ENCODE assay signal across 21 cellular contexts in the genomic region with DNA sequence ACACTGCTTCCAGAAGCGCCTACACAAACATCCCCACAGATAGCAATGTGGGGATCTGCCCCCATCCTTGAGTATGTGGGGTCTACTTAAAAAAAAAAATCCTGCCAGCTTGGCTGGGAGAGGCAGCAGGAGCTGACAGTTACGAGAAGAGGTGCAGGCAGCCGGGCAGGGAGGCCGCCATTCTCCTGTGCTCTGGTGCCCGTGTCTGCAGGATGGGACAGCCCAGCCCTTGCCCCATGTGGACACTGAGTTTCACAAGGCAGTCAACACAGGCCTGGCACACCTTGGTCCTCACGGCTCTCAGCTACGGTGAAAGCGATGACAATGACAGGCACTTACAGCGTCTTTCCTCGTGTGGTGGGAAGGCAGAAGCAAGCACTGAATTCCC. TPM values are rescaled to one million over a fixed set of nuclear protein-coding genes. Genes with fewer than 3 reads are reported as not detected.
DNase-seq lines count a peak whose midpoint lies in the region; ATAC-seq and TF ChIP-seq lines count a peak whose summit lies in the region.
"Had no signal": no experiment of that assay in that cellular context is flagged by ENCODE, and none has a peak within 500 bp of the region (broad histone marks: within the 10 kb centered on the region; RNA-seq: fewer than 3 reads in every experiment).

No MANE protein-coding gene starts in this region.

- TF ChIP-seq CTCF in activated CD8-positive, alpha-beta T cell treated with anti-CD3 and anti-CD28 coated beads for 36 hours (IDR thresholded peaks at IDR 0.05): no peak
- TF ChIP-seq CTCF in GM23338 (conservative IDR thresholded peaks at IDR 0.05; ENCODE audit: low read depth in 2 of 2): no peak

- H3K4me1 Mint-ChIP-seq in activated CD4-positive, alpha-beta T cell treated with anti-CD3 and anti-CD28 coated beads, Interleukin-2, amount 10 ng/mL, durations not matched to agents 7 days and 5 days: peaks cover 56% of the 10 kb centered on the region
- H3K4me1 Mint-ChIP-seq in activated CD8-positive, alpha-beta T cell treated with anti-CD3 and anti-CD28 coated beads for 36 hours (ENCODE audit: low read depth): peaks cover 38% of the 10 kb centered on the region
- peaks cover 32% of the 10 kb centered on the region for H3K4me1 Mint-ChIP-seq in memory B cell
- H3K4me1 Mint-ChIP-seq in stimulated activated naive B cell treated with anti-CD40 and anti-IgM and Interleukin-4, amounts not matched to agents 10 μg/mL and 1 μg/mL and 100 μg/mL, for 72 hours: peaks cover 40 to 53% of the 10 kb centered on the region in 2 donors
- peaks cover 23% of the 10 kb centered on the region for H3K4me1 Mint-ChIP-seq in GM23338

- peaks cover 11% of the 10 kb centered on the region; the same call in 1 of the 2 replicates for H4K20me1 ChIP-seq in GM23338 (replicated peaks; ENCODE audit: insufficient read depth)

- DNase-seq in activated CD4-positive, alpha-beta T cell treated with anti-CD3 and anti-CD28 coated beads, Interleukin-2, amount 10 ng/mL, durations not matched to agents 7 days and 5 days: no peak
- no peak for DNase-seq in activated CD4-positive, alpha-beta T cell treated with anti-CD3 and anti-CD28 coated beads for 48 hours
- no peak for DNase-seq in activated CD8-positive, alpha-beta T cell treated with anti-CD3 and anti-CD28 coated beads for 36 hours
- DNase-seq in memory B cell (ENCODE audit: low spot score in 2 of 2) (no peak), GM23338 (ENCODE audit: low spot score) (no peak), Kasumi-1 (lab: John Stamatoyannopoulos, UW) (no peak)
- no peak for DNase-seq in stimulated activated naive B cell treated with anti-CD40 and anti-IgM and Interleukin-4, amounts not matched to agents 10 μg/mL and 1 μg/mL and 100 μg/mL, for 72 hours
- DNase-seq: activated CD8-positive, alpha-beta memory T cell treated with anti-CD3 and anti-CD28 coated beads for 24 hours; activated effector memory CD4-positive, alpha-beta T cell treated with Interleukin-2 at 50 U/mL for 16 hours; CD8-positive, alpha-beta T cell; colonic mucosa; NCI-H1092 treated with DMSO at 0.1 percent for 48 hours; NCI-H748 treated with DMSO at 0.1 percent for 48 hours; SK-N-SH; stimulated activated CD4-positive, alpha-beta T cell treated with anti-CD3 and anti-CD28 coated beads, Interleukin-15, amount 100 ng/mL, for 24 hours; upper lobe of right lung had no signal

- no peaks in the 10 kb centered on the region for H3K27me3 Mint-ChIP-seq in activated CD4-positive, alpha-beta T cell treated with anti-CD3 and anti-CD28 coated beads, Interleukin-2, amount 10 ng/mL, durations not matched to agents 7 days and 5 days
- H3K27me3 Mint-ChIP-seq in activated CD8-positive, alpha-beta T cell treated with anti-CD3 and anti-CD28 coated beads for 36 hours: no peaks in the 10 kb centered on the region
- H3K27me3 Mint-ChIP-seq in memory B cell (no peaks in the 10 kb centered on the region), GM23338 (ENCODE audit: insufficient read depth, low read depth, poor library complexity) (peaks cover 30% of the 10 kb centered on the region)
- H3K27me3 Mint-ChIP-seq in stimulated activated naive B cell treated with anti-CD40 and anti-IgM and Interleukin-4, amounts not matched to agents 10 μg/mL and 1 μg/mL and 100 μg/mL, for 72 hours: no peaks in the 10 kb centered on the region
- H3K27me3 Mint-ChIP-seq: stimulated activated naive CD8-positive, alpha-beta T cell treated with anti-CD3 and anti-CD28 coated beads, Interleukin-15, Interleukin-2, amounts not matched to agents 100 ng/mL and 50 ng/mL, for 24 hours had no signal

- CTCF ChIA-PET in activated CD4-positive, alpha-beta T cell treated with anti-CD3 and anti-CD28 coated beads, Interleukin-2, amount 10 ng/mL, durations not matched to agents 7 days and 5 days (lab: Charles Lee): interaction anchor here (1.2 to 3.6 kb wide), 2 partner anchors 33 to 96 kb away, joined by 3 to 23 read pairs; a partner anchor contains a TSS
- CTCF ChIA-PET in activated CD8-positive, alpha-beta T cell treated with anti-CD3 and anti-CD28 coated beads for 36 hours (lab: Charles Lee): interaction anchor here (1.8 kb wide), 1 partner anchor 33 kb away, joined by 5 read pairs; a partner anchor contains a TSS

- peaks cover 20% of the 10 kb centered on the region for H3K36me3 Mint-ChIP-seq in activated CD4-positive, alpha-beta T cell treated with anti-CD3 and anti-CD28 coated beads, Interleukin-2, amount 10 ng/mL, durations not matched to agents 7 days and 5 days (ENCODE audit: low read depth)
- peaks cover 14% of the 10 kb centered on the region for H3K36me3 Mint-ChIP-seq in activated CD8-positive, alpha-beta T cell treated with anti-CD3 and anti-CD28 coated beads for 36 hours (ENCODE audit: low read depth)
- H3K36me3 Mint-ChIP-seq in memory B cell (peaks cover 3% of the 10 kb centered on the region), GM23338 (ENCODE audit: low read depth) (peaks cover 6% of the 10 kb centered on the region; the same call in 1 of the 3 replicates)
- H3K36me3 Mint-ChIP-seq in stimulated activated naive B cell treated with anti-CD40 and anti-IgM and Interleukin-4, amounts not matched to agents 10 μg/mL and 1 μg/mL and 100 μg/mL, for 72 hours: peaks cover 31 to 53% of the 10 kb centered on the region in 2 donors

- H3K4me3 ChIP-seq in GM23338: no peak overlapping the region
- H3K4me3 ChIP-seq: A549, colonic mucosa, lower lobe of right lung, upper lobe of right lung had no signal

- intact Hi-C loops in activated CD8-positive, alpha-beta T cell treated with anti-CD3 and anti-CD28 coated beads for 36 hours (cut with micrococcal nuclease): no loop called here

- H3K36me3 ChIP-seq in GM23338 (ENCODE audit: insufficient read depth): no peaks in the 10 kb centered on the region

- H3F3A ChIP-seq in GM23338 (replicated peaks; ENCODE audit: low read depth): peaks cover 13% of the 10 kb centered on the region; the same call in 1 of the 2 replicates

- POLR2A ChIA-PET in activated CD4-positive, alpha-beta T cell treated with anti-CD3 and anti-CD28 coated beads, Interleukin-2, amount 10 ng/mL, durations not matched to agents 7 days and 5 days (lab: Charles Lee): no interaction called here
- POLR2A ChIA-PET in activated CD8-positive, alpha-beta T cell treated with anti-CD3 and anti-CD28 coated beads for 36 hours (lab: Charles Lee): interaction anchor here (0.5 to 0.6 kb wide), 2 partner anchors 78 to 103 kb away, joined by 3 to 4 read pairs; no protein-coding TSS in a partner anchor

- H3K4me3 Mint-ChIP-seq in activated CD4-positive, alpha-beta T cell treated with anti-CD3 and anti-CD28 coated beads, Interleukin-2, amount 10 ng/mL, durations not matched to agents 7 days and 5 days: no peak overlapping the region
- no peak overlapping the region for H3K4me3 Mint-ChIP-seq in activated CD8-positive, alpha-beta T cell treated with anti-CD3 and anti-CD28 coated beads for 36 hours
- H3K4me3 Mint-ChIP-seq in memory B cell: no peak overlapping the region
- H3K4me3 Mint-ChIP-seq in stimulated activated naive B cell treated with anti-CD40 and anti-IgM and Interleukin-4, amounts not matched to agents 10 μg/mL and 1 μg/mL and 100 μg/mL, for 72 hours: peak overlapping the region; percentile 21 to 57
- H3K4me3 Mint-ChIP-seq in GM23338: no peak overlapping the region
- H3K4me3 Mint-ChIP-seq: CD8-positive, alpha-beta T cell; stimulated activated naive CD8-positive, alpha-beta T cell treated with anti-CD3 and anti-CD28 coated beads, Interleukin-15, Interleukin-2, amounts not matched to agents 100 ng/mL and 50 ng/mL, for 24 hours had no signal

- H3K27ac ChIP-seq in GM23338 (ENCODE audit: low read depth): no peak overlapping the region
- H3K27ac ChIP-seq: colonic mucosa had no signal

- H3K9me3 Mint-ChIP-seq in activated CD4-positive, alpha-beta T cell treated with anti-CD3 and anti-CD28 coated beads, Interleukin-2, amount 10 ng/mL, durations not matched to agents 7 days and 5 days: no peaks in the 10 kb centered on the region
- no peaks in the 10 kb centered on the region for H3K9me3 Mint-ChIP-seq in activated CD8-positive, alpha-beta T cell treated with anti-CD3 and anti-CD28 coated beads for 36 hours
- no peaks in the 10 kb centered on the region for H3K9me3 Mint-ChIP-seq in memory B cell
- H3K9me3 Mint-ChIP-seq in stimulated activated naive B cell treated with anti-CD40 and anti-IgM and Interleukin-4, amounts not matched to agents 10 μg/mL and 1 μg/mL and 100 μg/mL, for 72 hours: no peaks in the 10 kb centered on the region
- H3K9me3 Mint-ChIP-seq in GM23338: no peaks in the 10 kb centered on the region
- H3K9me3 Mint-ChIP-seq: CD8-positive, alpha-beta T cell; nephron; stimulated activated naive CD8-positive, alpha-beta T cell treated with anti-CD3 and anti-CD28 coated beads, Interleukin-15, Interleukin-2, amounts not matched to agents 100 ng/mL and 50 ng/mL, for 24 hours had no signal

- ATAC-seq in activated CD8-positive, alpha-beta T cell treated with anti-CD3 and anti-CD28 coated beads for 36 hours: no peak
- ATAC-seq in memory B cell (ENCODE audit: low read depth) (no peak), GM23338 (no peak)
- no peak for ATAC-seq in stimulated activated naive B cell treated with anti-CD40 and anti-IgM and Interleukin-4, amounts not matched to agents 10 μg/mL and 1 μg/mL and 100 μg/mL, for 72 hours (replicated peaks)
- no peak for ATAC-seq in activated CD4-positive, CD25-positive, alpha-beta regulatory T cell treated with anti-CD3 and anti-CD28 coated beads, Interleukin-2, amount 50 U/mL, for 24 hours
- ATAC-seq: A549; CD8-positive, alpha-beta T cell had no signal

- peaks cover 10% of the 10 kb centered on the region for H3K4me1 ChIP-seq in GM23338 (ENCODE audit: insufficient read depth)

- no peaks in the 10 kb centered on the region for H3K9me2 ChIP-seq in GM23338 (ENCODE audit: insufficient read depth)
- H3K9me2 ChIP-seq: SK-N-SH had no signal

- H3K4me2 ChIP-seq in GM23338: no peak overlapping the region
- H3K4me2 ChIP-seq: A549, SK-N-SH had no signal

- peak overlapping the region; percentile 93 for H3K27ac Mint-ChIP-seq in activated CD4-positive, alpha-beta T cell treated with anti-CD3 and anti-CD28 coated beads, Interleukin-2, amount 10 ng/mL, durations not matched to agents 7 days and 5 days
- H3K27ac Mint-ChIP-seq in activated CD8-positive, alpha-beta T cell treated with anti-CD3 and anti-CD28 coated beads for 36 hours: peak overlapping the region; percentile 15
- H3K27ac Mint-ChIP-seq in memory B cell (peak overlapping the region; percentile 93), GM23338 (no peak overlapping the region)
- peak overlapping the region; percentile 95 for H3K27ac Mint-ChIP-seq in stimulated activated naive B cell treated with anti-CD40 and anti-IgM and Interleukin-4, amounts not matched to agents 10 μg/mL and 1 μg/mL and 100 μg/mL, for 72 hours
- H3K27ac Mint-ChIP-seq: stimulated activated naive CD8-positive, alpha-beta T cell treated with anti-CD3 and anti-CD28 coated beads, Interleukin-15, Interleukin-2, amounts not matched to agents 100 ng/mL and 50 ng/mL, for 24 hours had no signal

- peaks cover 18% of the 10 kb centered on the region; the same call in 1 of the 2 replicates for H3K79me2 ChIP-seq in GM23338 (replicated peaks; ENCODE audit: insufficient read depth)

- no peaks in the 10 kb centered on the region for H3K27me3 ChIP-seq in GM23338 (ENCODE audit: insufficient read depth)
- H3K27me3 ChIP-seq: colonic mucosa, upper lobe of right lung had no signal

- no peak overlapping the region for H2AFZ ChIP-seq in GM23338

RNA-seq across cellular contexts. Expression of a gene that starts 24.0 kb away (rescaled TPM):
- total RNA-seq in activated CD4-positive, alpha-beta T cell treated with anti-CD3 and anti-CD28 coated beads, Interleukin-2, amount 10 ng/mL, durations not matched to agents 7 days and 5 days: 10 to 100 TPM; 21.2 to 28.1 TPM
- total RNA-seq in activated CD8-positive, alpha-beta T cell treated with anti-CD3 and anti-CD28 coated beads for 36 hours: 10 to 100 TPM; 15.5 to 16.6 TPM
- 9.1 and 15.6 TPM in 2 replicates for total RNA-seq in GM23338 (2014; rRNA removed; shearing (Covaris generic))
- 11.8 and 22.5 TPM in 2 replicates for polyA plus RNA-seq in GM23338 (2016; fragmentation: Nextera tagmentation; extraction: Ambion mirVana)

RNA-seq across cellular contexts. Expression of a gene that starts 28.7 kb away (rescaled TPM):
- 10 to 100 TPM; 10.4 to 11.9 TPM for total RNA-seq in activated CD4-positive, alpha-beta T cell treated with anti-CD3 and anti-CD28 coated beads, Interleukin-2, amount 10 ng/mL, durations not matched to agents 7 days and 5 days
- 10 to 100 TPM in 1 of 2 experiments, 1 to 10 TPM in 1; 9.6 to 14.6 TPM for total RNA-seq in activated CD8-positive, alpha-beta T cell treated with anti-CD3 and anti-CD28 coated beads for 36 hours
- 9.2 and 15.1 TPM in 2 replicates for total RNA-seq in GM23338 (2014; rRNA removed; shearing (Covaris generic))
- polyA plus RNA-seq in GM23338 (2016; fragmentation: Nextera tagmentation; extraction: Ambion mirVana): 20.7 and 21.7 TPM in 2 replicates

RNA-seq across cellular contexts. Expression of a gene that starts 33.0 kb away (rescaled TPM):
- 10 to 100 TPM; 67.7 to 68.2 TPM for total RNA-seq in activated CD4-positive, alpha-beta T cell treated with anti-CD3 and anti-CD28 coated beads, Interleukin-2, amount 10 ng/mL, durations not matched to agents 7 days and 5 days
- total RNA-seq in activated CD8-positive, alpha-beta T cell treated with anti-CD3 and anti-CD28 coated beads for 36 hours: 10 to 100 TPM; 53.1 to 59.2 TPM
- total RNA-seq in GM23338 (2014; rRNA removed; shearing (Covaris generic)): 85.8 and 89.5 TPM in 2 replicates
- polyA plus RNA-seq in GM23338 (2016; fragmentation: Nextera tagmentation; extraction: Ambion mirVana): 73.1 and 75.6 TPM in 2 replicates

RNA-seq across cellular contexts. Expression of a gene that starts 35.1 kb away (rescaled TPM):
- 10 to 100 TPM; 77.1 to 83.7 TPM for total RNA-seq in activated CD4-positive, alpha-beta T cell treated with anti-CD3 and anti-CD28 coated beads, Interleukin-2, amount 10 ng/mL, durations not matched to agents 7 days and 5 days
- total RNA-seq in activated CD8-positive, alpha-beta T cell treated with anti-CD3 and anti-CD28 coated beads for 36 hours: 10 to 100 TPM; 78.3 to 80.5 TPM
- 84.1 and 113 TPM in 2 replicates for total RNA-seq in GM23338 (2014; rRNA removed; shearing (Covaris generic))
- polyA plus RNA-seq in GM23338 (2016; fragmentation: Nextera tagmentation; extraction: Ambion mirVana): 109 and 125 TPM in 2 replicates

Comparison
In these comparisons a context has a peak if more than half of its experiments do, and no peak if none do; other contexts are left out.
1. H3K4me3 Mint-ChIP-seq: peak in stimulated activated naive B cell treated with anti-CD40 and anti-IgM and Interleukin-4, amounts not matched to agents 10 μg/mL and 1 μg/mL and 100 μg/mL, for 72 hours (2 of 2); none in activated CD4-positive, alpha-beta T cell treated with anti-CD3 and anti-CD28 coated beads, Interleukin-2, amount 10 ng/mL, durations not matched to agents 7 days and 5 days (single experiment), activated CD8-positive, alpha-beta T cell treated with anti-CD3 and anti-CD28 coated beads for 36 hours (single experiment), memory B cell (single experiment) and GM23338 (single experiment).